Comparison of ENCODE assay signal across 8 cellular contexts in genomic region chr5:179700401-179700918, GRCh38. TPM values are rescaled to one million over a fixed set of nuclear protein-coding genes. Genes with fewer than 3 reads are reported as not detected.
DNase-seq lines count a peak whose midpoint lies in the region; ATAC-seq and TF ChIP-seq lines count a peak whose summit lies in the region.

No MANE protein-coding gene starts in this region.

- no peaks in the 10 kb centered on the region for H3K27me3 ChIP-seq in foreskin keratinocyte
- H3K27me3 ChIP-seq in spleen (replicated peaks in 1 of 7), result no peaks in the 10 kb centered on the region

- TF ChIP-seq CTCF in foreskin keratinocyte (conservative IDR thresholded peaks at IDR 0.05), result no peak
- TF ChIP-seq CTCF in spleen (IDR thresholded peaks at IDR 0.05 in 8 of 11, conservative IDR thresholded peaks at IDR 0.05 in 3 of 11), result no peak

- WGBS in spleen, 5 donors, result 25 to 56% (median 42%) methylated on average over 7 of the region's 7 CpGs

- H3K4me1 Mint-ChIP-seq in T-helper 1 cell treated with Interleukin-12 subunit alpha and Interleukin-12 subunit beta and Interleukin-4 antibody, amounts not matched to agents 30 μg/mL and 1 μg/mL, for 36 hours (ENCODE audit: low read depth), result peaks cover 37% of the 10 kb centered on the region
- H3K4me1 Mint-ChIP-seq in T-helper 17 cell, result peaks cover 47% of the 10 kb centered on the region

- H3K27ac Mint-ChIP-seq in T-helper 1 cell treated with Interleukin-12 subunit alpha and Interleukin-12 subunit beta and Interleukin-4 antibody, amounts not matched to agents 30 μg/mL and 1 μg/mL, for 36 hours, result peak overlapping the region; percentile 97
- peak overlapping the region; percentile 98 for H3K27ac Mint-ChIP-seq in T-helper 17 cell

- H3K9me3 ChIP-seq in T-helper 17 cell (ENCODE audit: control insufficient read depth, low read length, poor library complexity, severe bottlenecking), result no peaks in the 10 kb centered on the region
- H3K9me3 ChIP-seq in spleen, result no peaks in the 10 kb centered on the region

- peak overlapping the region; percentile 98 for H3K4me3 Mint-ChIP-seq in T-helper 1 cell treated with Interleukin-12 subunit alpha and Interleukin-12 subunit beta and Interleukin-4 antibody, amounts not matched to agents 30 μg/mL and 1 μg/mL, for 36 hours
- H3K4me3 Mint-ChIP-seq in T-helper 17 cell, result peak overlapping the region; percentile 95

- H3K36me3 Mint-ChIP-seq in T-helper 1 cell treated with Interleukin-12 subunit alpha and Interleukin-12 subunit beta and Interleukin-4 antibody, amounts not matched to agents 30 μg/mL and 1 μg/mL, for 36 hours (ENCODE audit: low read depth), result peaks cover 26% of the 10 kb centered on the region
- H3K36me3 Mint-ChIP-seq in T-helper 17 cell (ENCODE audit: low read depth), result no peaks in the 10 kb centered on the region

- intact Hi-C loops in spleen (cut with DNase I; ENCODE audit: low total_unique reads), result no loop called here

- no peak for TF ChIP-seq POLR2A in spleen (IDR thresholded peaks at IDR 0.05)

- H3K4me3 ChIP-seq in spleen, result peak overlapping the region; percentile 53 to 90 (median 80)

- ATAC-seq in T-helper 17 cell (no peak), foreskin keratinocyte (no peak)

- DNase-seq in T-helper 1 cell (no peak), T-helper 17 cell (no peak), foreskin keratinocyte (no peak), spleen (no peak), dedifferentiated amniotic fluid mesenchymal stem cell (ENCODE audit: extremely low spot score) (no peak), NCI-H2107 treated with DMSO at 0.1 percent for 48 hours (lab: John Stamatoyannopoulos, UW; ENCODE audit: unreplicated experiment) (no peak), C1 segment of cervical spinal cord (lab: John Stamatoyannopoulos, UW) (no peak)

- no peaks in the 10 kb centered on the region for H3K9me3 Mint-ChIP-seq in T-helper 1 cell treated with Interleukin-12 subunit alpha and Interleukin-12 subunit beta and Interleukin-4 antibody, amounts not matched to agents 30 μg/mL and 1 μg/mL, for 36 hours

- H3K27me3 Mint-ChIP-seq in T-helper 1 cell treated with Interleukin-12 subunit alpha and Interleukin-12 subunit beta and Interleukin-4 antibody, amounts not matched to agents 30 μg/mL and 1 μg/mL, for 36 hours (ENCODE audit: low read depth), result no peaks in the 10 kb centered on the region
- H3K27me3 Mint-ChIP-seq in T-helper 17 cell, result no peaks in the 10 kb centered on the region

- no peaks in the 10 kb centered on the region for H3K4me1 ChIP-seq in foreskin keratinocyte
- peaks cover 20 to 88% (median 66%) of the 10 kb centered on the region in 6 donors for H3K4me1 ChIP-seq in spleen

- H3K36me3 ChIP-seq in spleen, result peaks cover 0 to 42% (median 14%) of the 10 kb centered on the region in 6 donors

- H3K27ac ChIP-seq in foreskin keratinocyte (peak overlapping the region; percentile 93), spleen (peak overlapping the region; percentile 27 to 99 (median 98))

RNA-seq across cellular contexts. Expression of gene CANX, which starts 1.7 kb away (rescaled TPM):
- 100 to 1,000 TPM; 235 to 238 TPM for total RNA-seq in T-helper 17 cell
- total RNA-seq in foreskin keratinocyte, result 419 and 450 TPM in 2 replicates
- 119 and 139 TPM in 2 replicates for polyA plus RNA-seq in foreskin keratinocyte
- 100 to 1,000 TPM; 246 to 470 (median 419) TPM for total RNA-seq in spleen
- polyA plus RNA-seq in spleen, result 10 to 100 TPM; 36.5 to 56.4 (median 53.0) TPM

RNA-seq across cellular contexts. Expression of gene CBY3, which starts 19.6 kb away (rescaled TPM):
- not detected for total RNA-seq in T-helper 17 cell
- not detected in 2 replicates for total RNA-seq in foreskin keratinocyte
- not detected in 2 replicates for polyA plus RNA-seq in foreskin keratinocyte
- total RNA-seq in spleen, result 1 to 10 TPM in 1 of 7 donors, not detected in 6; 1.6 TPM
- under 1 TPM in 1 of 3 donors, not detected in 2; 0.12 TPM for polyA plus RNA-seq in spleen

RNA-seq across cellular contexts. Expression of gene MAML1, which starts 32.2 kb away (rescaled TPM):
- total RNA-seq in T-helper 17 cell (10 to 100 TPM; 28.4 to 33.2 TPM), foreskin keratinocyte (16.0 and 16.2 TPM in 2 replicates), spleen (10 to 100 TPM; 31.3 to 42.8 (median 36.7) TPM)
- polyA plus RNA-seq in foreskin keratinocyte (5.6 and 7.3 TPM in 2 replicates), spleen (10 to 100 TPM in 1 of 3 donors, 1 to 10 TPM in 2; 4.7 to 10.7 (median 6.7) TPM)
